ENCODE assay signal across 18 cellular contexts in genomic region chr11:67114275-67114896, GRCh38. TPM values are rescaled to one million over a fixed set of nuclear protein-coding genes. Genes with fewer than 3 reads are reported as not detected.
"Had no signal": no experiment of that assay in that cellular context is flagged by ENCODE, and none has a peak within 500 bp of the region (broad histone marks: within the 10 kb centered on the region; RNA-seq: fewer than 3 reads in every experiment).

No MANE protein-coding gene starts in this region.

- H3K27ac ChIP-seq: suprapubic skin, upper lobe of right lung had no signal

- DNase-seq: activated CD4-positive, alpha-beta memory T cell treated with anti-CD3 and anti-CD28 coated beads for 36 hours; activated T-cell treated with anti-CD3 and anti-CD28 coated beads, Interleukin-2, amount 50 U/mL, for 24 hours; central memory CD4-positive, alpha-beta T cell; effector memory CD4-positive, alpha-beta T cell; foreskin melanocyte; immature natural killer cell; SK-N-SH; stimulated activated CD4-positive, alpha-beta T cell treated with anti-CD3 and anti-CD28 coated beads, Interleukin-15, amount 100 ng/mL, for 24 hours; stimulated activated CD4-positive, alpha-beta T cell treated with anti-CD3 and anti-CD28 coated beads, Interleukin-4, amount 100 ng/mL, for 1 hour; stimulated activated naive CD4-positive, alpha-beta T cell treated with Interleukin-2 at 50 U/mL for 16 hours; T-cell; T-helper 9 cell had no signal

- H3K36me3 Mint-ChIP-seq: activated CD4-positive, alpha-beta memory T cell treated with anti-CD3 and anti-CD28 coated beads for 36 hours; activated naive CD8-positive, alpha-beta T cell; brain; T-cell had no signal

- H3K36me3 ChIP-seq: suprapubic skin, upper lobe of right lung had no signal

- H3K9me3 Mint-ChIP-seq: activated CD4-positive, alpha-beta memory T cell treated with anti-CD3 and anti-CD28 coated beads for 36 hours; activated T-cell treated with anti-CD3 and anti-CD28 coated beads, Interleukin-2, amount 50 U/mL, for 24 hours; brain; immature natural killer cell; T-cell had no signal

- H3K9ac ChIP-seq: SK-N-SH had no signal

- H3K27me3 ChIP-seq: suprapubic skin, upper lobe of right lung had no signal

- ATAC-seq: T-cell, upper lobe of right lung had no signal

- H3K4me2 ChIP-seq: SK-N-SH had no signal

- H3K27me3 Mint-ChIP-seq: activated CD4-positive, alpha-beta memory T cell treated with anti-CD3 and anti-CD28 coated beads for 36 hours; activated naive CD8-positive, alpha-beta T cell; activated T-cell treated with anti-CD3 and anti-CD28 coated beads, Interleukin-2, amount 50 U/mL, for 24 hours; T-cell had no signal

- H3K4me3 ChIP-seq: lung, skin epidermis, suprapubic skin, upper lobe of right lung had no signal

- H3K27ac Mint-ChIP-seq: activated CD4-positive, alpha-beta memory T cell treated with anti-CD3 and anti-CD28 coated beads for 36 hours; activated naive CD8-positive, alpha-beta T cell; activated T-cell treated with anti-CD3 and anti-CD28 coated beads, Interleukin-2, amount 50 U/mL, for 24 hours had no signal

- H3K4me3 Mint-ChIP-seq: activated CD4-positive, alpha-beta memory T cell treated with anti-CD3 and anti-CD28 coated beads for 36 hours; activated naive CD8-positive, alpha-beta T cell; activated T-cell treated with anti-CD3 and anti-CD28 coated beads, Interleukin-2, amount 50 U/mL, for 24 hours; brain had no signal

- H3K9me3 ChIP-seq: SK-N-SH, suprapubic skin, upper lobe of right lung had no signal

RNA-seq across cellular contexts. Expression of gene RHOD, which starts 57.7 kb away (rescaled TPM):
- polyA plus RNA-seq: immature natural killer cell, SK-N-SH had no signal
